ENCODE assay signal across 1 cellular context in the genomic region with DNA sequence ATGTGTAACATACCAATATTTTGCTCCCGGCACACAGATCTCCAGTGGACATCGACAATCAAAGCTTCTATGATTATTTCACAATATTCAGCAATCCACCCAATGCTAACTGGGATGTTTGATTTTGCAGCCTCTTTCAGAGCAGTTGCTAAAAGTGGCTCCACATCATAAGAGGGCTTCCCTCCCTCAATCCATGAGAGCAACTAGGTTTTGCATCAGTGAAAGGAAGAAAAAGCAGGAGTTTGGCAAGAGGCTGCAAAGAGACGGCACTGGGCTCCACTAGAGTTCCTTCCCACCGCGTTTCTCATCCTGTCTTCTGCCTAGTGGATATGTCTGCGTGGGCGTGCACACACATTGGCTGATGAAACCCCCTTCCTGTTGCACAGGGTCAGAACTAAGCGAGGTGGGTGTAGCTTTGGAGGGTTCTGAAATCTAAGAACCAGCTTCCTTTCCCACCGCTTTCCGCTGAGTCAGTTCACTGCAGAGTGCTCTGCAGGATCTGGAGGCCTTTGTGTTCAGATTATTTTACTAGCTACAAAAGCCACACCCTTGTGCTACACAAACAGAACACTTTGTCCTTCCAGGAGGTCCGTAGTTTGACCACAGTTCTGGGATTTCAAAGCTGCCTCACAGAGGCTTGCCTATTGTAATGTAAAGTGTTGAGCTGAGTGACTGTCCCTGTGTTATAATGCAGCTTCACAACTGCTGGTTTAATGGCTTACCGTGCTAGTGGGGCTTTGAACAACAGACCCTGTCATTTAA.
TF ChIP-seq lines count a peak whose summit lies in the region.

No MANE protein-coding gene starts in this region.

TF ChIP-seq in K562, 482 proteins besides CTCF, POLR2A, EP300 and RAD21 (continued from another document):
- TF ChIP-seq, protein P1, sequence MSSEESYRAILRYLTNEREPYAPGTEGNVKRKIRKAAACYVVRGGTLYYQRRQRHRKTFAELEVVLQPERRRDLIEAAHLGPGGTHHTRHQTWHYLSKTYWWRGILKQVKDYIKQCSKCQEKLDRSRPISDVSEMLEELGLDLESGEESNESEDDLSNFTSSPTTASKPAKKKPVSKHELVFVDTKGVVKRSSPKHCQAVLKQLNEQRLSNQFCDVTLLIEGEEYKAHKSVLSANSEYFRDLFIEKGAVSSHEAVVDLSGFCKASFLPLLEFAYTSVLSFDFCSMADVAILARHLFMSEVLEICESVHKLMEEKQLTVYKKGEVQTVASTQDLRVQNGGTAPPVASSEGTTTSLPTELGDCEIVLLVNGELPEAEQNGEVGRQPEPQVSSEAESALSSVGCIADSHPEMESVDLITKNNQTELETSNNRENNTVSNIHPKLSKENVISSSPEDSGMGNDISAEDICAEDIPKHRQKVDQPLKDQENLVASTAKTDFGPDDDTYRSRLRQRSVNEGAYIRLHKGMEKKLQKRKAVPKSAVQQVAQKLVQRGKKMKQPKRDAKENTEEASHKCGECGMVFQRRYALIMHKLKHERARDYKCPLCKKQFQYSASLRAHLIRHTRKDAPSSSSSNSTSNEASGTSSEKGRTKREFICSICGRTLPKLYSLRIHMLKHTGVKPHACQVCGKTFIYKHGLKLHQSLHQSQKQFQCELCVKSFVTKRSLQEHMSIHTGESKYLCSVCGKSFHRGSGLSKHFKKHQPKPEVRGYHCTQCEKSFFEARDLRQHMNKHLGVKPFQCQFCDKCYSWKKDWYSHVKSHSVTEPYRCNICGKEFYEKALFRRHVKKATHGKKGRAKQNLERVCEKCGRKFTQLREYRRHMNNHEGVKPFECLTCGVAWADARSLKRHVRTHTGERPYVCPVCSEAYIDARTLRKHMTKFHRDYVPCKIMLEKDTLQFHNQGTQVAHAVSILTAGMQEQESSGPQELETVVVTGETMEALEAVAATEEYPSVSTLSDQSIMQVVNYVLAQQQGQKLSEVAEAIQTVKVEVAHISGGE (CRISPR knock-in tag; IDR thresholded peaks at IDR 0.05), result peak in 1 of 3 experiments; percentile 76; a peak in 1 of 6 replicates
- TF ChIP-seq KDM2B (CRISPR knock-in tag; IDR thresholded peaks at IDR 0.05) (no peak), BACH1 (tag; IDR thresholded peaks at IDR 0.05) (peak; percentile 81; the same call in 1 of the 2 replicates), SMAD1 (IDR thresholded peaks at IDR 0.05; ENCODE audit: low read depth, low read length, partially characterized antibody) (peak; percentile 95), SMAD4 (CRISPR knock-in tag; conservative IDR thresholded peaks at IDR 0.05) (peak; percentile 88), ZNF347 (CRISPR knock-in tag; IDR thresholded peaks at IDR 0.05; ENCODE audit: low read depth) (no peak), MYBL2 (IDR thresholded peaks at IDR 0.05; ENCODE audit: low read depth) (no peak), MYBL2 (CRISPR knock-in tag; IDR thresholded peaks at IDR 0.05; ENCODE audit: borderline replicate concordance) (no peak), MCM3 (IDR thresholded peaks at IDR 0.05) (no peak), ZC3H4 (CRISPR knock-in tag; IDR thresholded peaks at IDR 0.05; ENCODE audit: borderline replicate concordance) (no peak), HNRNPL (IDR thresholded peaks at IDR 0.05; ENCODE audit: low read depth, low read length) (no peak), ZNF23 (CRISPR knock-in tag; IDR thresholded peaks at IDR 0.05) (no peak), CBFA2T2 (conservative IDR thresholded peaks at IDR 0.05) (peak; percentile 57)
- TF ChIP-seq, protein P2, sequence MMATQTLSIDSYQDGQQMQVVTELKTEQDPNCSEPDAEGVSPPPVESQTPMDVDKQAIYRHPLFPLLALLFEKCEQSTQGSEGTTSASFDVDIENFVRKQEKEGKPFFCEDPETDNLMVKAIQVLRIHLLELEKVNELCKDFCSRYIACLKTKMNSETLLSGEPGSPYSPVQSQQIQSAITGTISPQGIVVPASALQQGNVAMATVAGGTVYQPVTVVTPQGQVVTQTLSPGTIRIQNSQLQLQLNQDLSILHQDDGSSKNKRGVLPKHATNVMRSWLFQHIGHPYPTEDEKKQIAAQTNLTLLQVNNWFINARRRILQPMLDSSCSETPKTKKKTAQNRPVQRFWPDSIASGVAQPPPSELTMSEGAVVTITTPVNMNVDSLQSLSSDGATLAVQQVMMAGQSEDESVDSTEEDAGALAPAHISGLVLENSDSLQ (IDR thresholded peaks at IDR 0.05), result no peak
- TF ChIP-seq, protein P3, sequence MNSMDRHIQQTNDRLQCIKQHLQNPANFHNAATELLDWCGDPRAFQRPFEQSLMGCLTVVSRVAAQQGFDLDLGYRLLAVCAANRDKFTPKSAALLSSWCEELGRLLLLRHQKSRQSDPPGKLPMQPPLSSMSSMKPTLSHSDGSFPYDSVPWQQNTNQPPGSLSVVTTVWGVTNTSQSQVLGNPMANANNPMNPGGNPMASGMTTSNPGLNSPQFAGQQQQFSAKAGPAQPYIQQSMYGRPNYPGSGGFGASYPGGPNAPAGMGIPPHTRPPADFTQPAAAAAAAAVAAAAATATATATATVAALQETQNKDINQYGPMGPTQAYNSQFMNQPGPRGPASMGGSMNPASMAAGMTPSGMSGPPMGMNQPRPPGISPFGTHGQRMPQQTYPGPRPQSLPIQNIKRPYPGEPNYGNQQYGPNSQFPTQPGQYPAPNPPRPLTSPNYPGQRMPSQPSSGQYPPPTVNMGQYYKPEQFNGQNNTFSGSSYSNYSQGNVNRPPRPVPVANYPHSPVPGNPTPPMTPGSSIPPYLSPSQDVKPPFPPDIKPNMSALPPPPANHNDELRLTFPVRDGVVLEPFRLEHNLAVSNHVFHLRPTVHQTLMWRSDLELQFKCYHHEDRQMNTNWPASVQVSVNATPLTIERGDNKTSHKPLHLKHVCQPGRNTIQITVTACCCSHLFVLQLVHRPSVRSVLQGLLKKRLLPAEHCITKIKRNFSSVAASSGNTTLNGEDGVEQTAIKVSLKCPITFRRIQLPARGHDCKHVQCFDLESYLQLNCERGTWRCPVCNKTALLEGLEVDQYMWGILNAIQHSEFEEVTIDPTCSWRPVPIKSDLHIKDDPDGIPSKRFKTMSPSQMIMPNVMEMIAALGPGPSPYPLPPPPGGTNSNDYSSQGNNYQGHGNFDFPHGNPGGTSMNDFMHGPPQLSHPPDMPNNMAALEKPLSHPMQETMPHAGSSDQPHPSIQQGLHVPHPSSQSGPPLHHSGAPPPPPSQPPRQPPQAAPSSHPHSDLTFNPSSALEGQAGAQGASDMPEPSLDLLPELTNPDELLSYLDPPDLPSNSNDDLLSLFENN (IDR thresholded peaks at IDR 0.05; ENCODE audit: low read depth in 2 of 2, low read length in 2 of 2), result peak in 1 of 2 experiments; percentile 82; a peak in 1 of 4 replicates
- TF ChIP-seq, protein P4, sequence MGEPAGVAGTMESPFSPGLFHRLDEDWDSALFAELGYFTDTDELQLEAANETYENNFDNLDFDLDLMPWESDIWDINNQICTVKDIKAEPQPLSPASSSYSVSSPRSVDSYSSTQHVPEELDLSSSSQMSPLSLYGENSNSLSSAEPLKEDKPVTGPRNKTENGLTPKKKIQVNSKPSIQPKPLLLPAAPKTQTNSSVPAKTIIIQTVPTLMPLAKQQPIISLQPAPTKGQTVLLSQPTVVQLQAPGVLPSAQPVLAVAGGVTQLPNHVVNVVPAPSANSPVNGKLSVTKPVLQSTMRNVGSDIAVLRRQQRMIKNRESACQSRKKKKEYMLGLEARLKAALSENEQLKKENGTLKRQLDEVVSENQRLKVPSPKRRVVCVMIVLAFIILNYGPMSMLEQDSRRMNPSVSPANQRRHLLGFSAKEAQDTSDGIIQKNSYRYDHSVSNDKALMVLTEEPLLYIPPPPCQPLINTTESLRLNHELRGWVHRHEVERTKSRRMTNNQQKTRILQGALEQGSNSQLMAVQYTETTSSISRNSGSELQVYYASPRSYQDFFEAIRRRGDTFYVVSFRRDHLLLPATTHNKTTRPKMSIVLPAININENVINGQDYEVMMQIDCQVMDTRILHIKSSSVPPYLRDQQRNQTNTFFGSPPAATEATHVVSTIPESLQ (CRISPR knock-in tag; IDR thresholded peaks at IDR 0.05), result 0 out of 2 replicates have a peak, but pooled peaks have one; percentile 12
- TF ChIP-seq, protein P5, sequence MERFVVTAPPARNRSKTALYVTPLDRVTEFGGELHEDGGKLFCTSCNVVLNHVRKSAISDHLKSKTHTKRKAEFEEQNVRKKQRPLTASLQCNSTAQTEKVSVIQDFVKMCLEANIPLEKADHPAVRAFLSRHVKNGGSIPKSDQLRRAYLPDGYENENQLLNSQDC (CRISPR knock-in tag; IDR thresholded peaks at IDR 0.05), result no peak
TF ChIP-seq in K562: peak in this region for 179.
